In genomic region chr3:182973047-182973446, GRCh38 we compare ENCODE assay signal across 20 cellular contexts. TPM values are rescaled to one million over a fixed set of nuclear protein-coding genes. Genes with fewer than 3 reads are reported as not detected.
DNase-seq lines count a peak whose midpoint lies in the region; ATAC-seq and TF ChIP-seq lines count a peak whose summit lies in the region.
"Had no signal": no experiment of that assay in that cellular context is flagged by ENCODE, and none has a peak within 500 bp of the region (broad histone marks: within the 10 kb centered on the region; RNA-seq: fewer than 3 reads in every experiment).

No MANE protein-coding gene starts in this region.

- H3K27ac ChIP-seq in GM23338 (ENCODE audit: low read depth): no peak overlapping the region
- no peak overlapping the region for H3K27ac ChIP-seq in foreskin keratinocyte
- H3K27ac ChIP-seq: GM23248 had no signal

- H3K4me3 ChIP-seq in GM23338: no peak overlapping the region
- H3K4me3 ChIP-seq in Loucy (ENCODE audit: low read length, poor library complexity, severe bottlenecking): no peak overlapping the region
- H3K4me3 ChIP-seq: GM23248 had no signal

- H3K9me2 ChIP-seq in GM23338 (ENCODE audit: insufficient read depth): no peaks in the 10 kb centered on the region
- H3K9me2 ChIP-seq in Loucy (replicated peaks; ENCODE audit: low read depth, low read length): no peaks in the 10 kb centered on the region

- H3K4me1 Mint-ChIP-seq in GM23338: peaks cover 50% of the 10 kb centered on the region

- H3K4me1 ChIP-seq in GM23338 (ENCODE audit: insufficient read depth) (peaks cover 36% of the 10 kb centered on the region), Loucy (ENCODE audit: insufficient read depth, low read length, poor library complexity, severe bottlenecking) (peaks cover 61% of the 10 kb centered on the region), foreskin keratinocyte (peaks cover 23% of the 10 kb centered on the region)
- H3K4me1 ChIP-seq: BE2C had no signal

- H3K36me3 ChIP-seq in GM23338 (ENCODE audit: insufficient read depth) (no peaks in the 10 kb centered on the region), Loucy (ENCODE audit: insufficient read depth, low read length) (no peaks in the 10 kb centered on the region)
- H3K36me3 ChIP-seq: BE2C had no signal

- ATAC-seq in GM23338: no peak
- no peak for ATAC-seq in foreskin keratinocyte
- ATAC-seq: HepG2 had no signal

- H3F3A ChIP-seq in GM23338 (replicated peaks; ENCODE audit: low read depth) (no peaks in the 10 kb centered on the region), Loucy (ENCODE audit: low read depth) (no peaks in the 10 kb centered on the region)

- peaks cover 2% of the 10 kb centered on the region for H3K27me3 Mint-ChIP-seq in GM23338 (ENCODE audit: insufficient read depth, low read depth, poor library complexity)
- H3K27me3 Mint-ChIP-seq: CD4-positive, CD25-positive, alpha-beta regulatory T cell; CD8-positive, alpha-beta memory T cell had no signal

- peak overlapping the region; percentile 13; the same call in 1 of the 2 replicates for H3K27ac Mint-ChIP-seq in GM23338

- H3K9me3 Mint-ChIP-seq in GM23338: no peaks in the 10 kb centered on the region
- H3K9me3 Mint-ChIP-seq: CD4-positive, CD25-positive, alpha-beta regulatory T cell; CD8-positive, alpha-beta memory T cell had no signal

- H3K4me2 ChIP-seq in GM23338 (no peak overlapping the region), Loucy (ENCODE audit: low read depth, low read length, poor library complexity, severe bottlenecking) (peak overlapping the region; percentile 22)

- H3K4me3 Mint-ChIP-seq in GM23338: no peak overlapping the region
- H3K4me3 Mint-ChIP-seq: CD4-positive, CD25-positive, alpha-beta regulatory T cell; CD8-positive, alpha-beta memory T cell had no signal

- TF ChIP-seq CTCF in GM23338 (conservative IDR thresholded peaks at IDR 0.05; ENCODE audit: low read depth in 2 of 2): no peak
- TF ChIP-seq CTCF in Loucy (conservative IDR thresholded peaks at IDR 0.05; ENCODE audit: low read length): no peak
- no peak for TF ChIP-seq CTCF in foreskin keratinocyte (conservative IDR thresholded peaks at IDR 0.05)

- H2AFZ ChIP-seq in GM23338 (no peak overlapping the region), Loucy (ENCODE audit: low read length) (no peak overlapping the region)
- H2AFZ ChIP-seq: GM23248 had no signal

- H3K79me2 ChIP-seq in GM23338 (replicated peaks; ENCODE audit: insufficient read depth) (peaks cover 100% of the 10 kb centered on the region), Loucy (ENCODE audit: insufficient read depth, low read length) (peaks cover 99% of the 10 kb centered on the region)

- H3K36me3 Mint-ChIP-seq in GM23338 (ENCODE audit: low read depth): no peaks in the 10 kb centered on the region

- H3K9me3 ChIP-seq in Loucy (ENCODE audit: insufficient read depth, low read depth, low read length): no peaks in the 10 kb centered on the region
- H3K9me3 ChIP-seq: BE2C had no signal

- peaks cover 9% of the 10 kb centered on the region; the same call in 1 of the 2 replicates for H4K20me1 ChIP-seq in GM23338 (replicated peaks; ENCODE audit: insufficient read depth)
- peaks cover 94% of the 10 kb centered on the region for H4K20me1 ChIP-seq in Loucy (ENCODE audit: insufficient read depth, low read length, poor library complexity, severe bottlenecking)

- no peak overlapping the region for H3K9ac ChIP-seq in Loucy (ENCODE audit: low read depth, low read length, poor library complexity, severe bottlenecking)
- H3K9ac ChIP-seq: GM23248 had no signal

- DNase-seq in GM23338 (ENCODE audit: low spot score): no peak
- DNase-seq in amniotic epithelial cell (ENCODE audit: low read depth): peak; percentile 48
- DNase-seq in iris pigment epithelial cell (ENCODE audit: low read depth): peak; percentile 28
- DNase-seq in DMS79 (lab: John Stamatoyannopoulos, UW): no peak
- no peak for DNase-seq in NCI-H345 treated with DMSO at 0.1 percent for 48 hours (lab: John Stamatoyannopoulos, UW; ENCODE audit: unreplicated experiment)
- no peak for DNase-seq in foreskin keratinocyte
- DNase-seq in SHP77 treated with DMSO at 0.1 percent for 48 hours (lab: John Stamatoyannopoulos, UW): no peak
- DNase-seq: ACHN; BE2C; C1 segment of cervical spinal cord; CD4-positive, CD25-positive, alpha-beta regulatory T cell; CD8-positive, alpha-beta memory T cell; COR-L47; DMS 273 treated with DMSO at 0.1 percent for 48 hours; DMS53; GDM1; GM23248; H7 had no signal

- H3K27me3 ChIP-seq in GM23338 (ENCODE audit: insufficient read depth) (no peaks in the 10 kb centered on the region), Loucy (ENCODE audit: insufficient read depth, low read length, poor library complexity, severe bottlenecking) (no peaks in the 10 kb centered on the region), foreskin keratinocyte (no peaks in the 10 kb centered on the region)
- H3K27me3 ChIP-seq: BE2C had no signal

TF ChIP-seq in GM23338, 12 proteins besides CTCF, POLR2A, EP300 and RAD21:
- TF ChIP-seq ZNF331 (CRISPR knock-in tag; IDR thresholded peaks at IDR 0.05; ENCODE audit: low read depth): no peak
- no peak for TF ChIP-seq CREB1 (CRISPR knock-in tag; IDR thresholded peaks at IDR 0.05; ENCODE audit: low read depth)
- TF ChIP-seq POLR2AphosphoS5 (IDR thresholded peaks at IDR 0.05; ENCODE audit: low read depth): no peak
- TF ChIP-seq EZH2 (IDR thresholded peaks at IDR 0.05; ENCODE audit: low read depth, unreplicated experiment): no peak
- no peak for TF ChIP-seq ZNF114 (CRISPR knock-in tag; IDR thresholded peaks at IDR 0.05)

RNA-seq across cellular contexts. Expression of gene DCUN1D1, which starts 7.3 kb away (rescaled TPM):
- total RNA-seq in GM23338 (2014; rRNA removed; shearing (Covaris generic)): 53.5 and 64.8 TPM in 2 replicates
- 26.8 and 29.5 TPM in 2 replicates for polyA plus RNA-seq in GM23338 (2016; fragmentation: Nextera tagmentation; extraction: Ambion mirVana)
- total RNA-seq in foreskin keratinocyte: 28.7 and 30.9 TPM in 2 replicates
- 7.6 and 9.0 TPM in 2 replicates for polyA plus RNA-seq in foreskin keratinocyte

Comparison
In these comparisons a context has a peak if more than half of its experiments do, and no peak if none do; other contexts are left out.
1. DNase-seq: peak in amniotic epithelial cell (single experiment) and iris pigment epithelial cell (single experiment); none in GM23338 (single experiment), DMS79 (single experiment), NCI-H345 treated with DMSO at 0.1 percent for 48 hours (single experiment), foreskin keratinocyte (0 of 2) and SHP77 treated with DMSO at 0.1 percent for 48 hours (single experiment).